11 cellular contexts compared by ENCODE assay signal in the genomic region with DNA sequence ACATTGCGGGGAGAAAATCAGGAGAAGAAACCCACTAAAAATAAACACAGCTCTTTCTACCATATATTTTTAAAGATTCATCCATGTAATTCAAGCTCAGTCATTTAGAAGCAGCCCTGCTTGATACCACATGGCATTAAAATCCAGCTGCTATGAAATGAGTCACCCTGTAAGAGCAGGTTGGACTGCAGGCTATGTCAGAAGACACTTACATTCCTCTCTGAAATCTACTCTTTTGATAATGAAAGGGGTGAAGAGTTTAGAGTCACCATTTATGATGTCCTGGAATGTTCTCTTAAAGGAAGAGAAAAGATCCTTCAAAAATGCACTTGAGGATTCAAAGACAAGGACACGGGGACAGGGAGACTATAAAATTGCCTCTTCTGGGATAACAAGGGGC.
DNase-seq lines count a peak whose midpoint lies in the region; ATAC-seq, FAIRE-seq and TF ChIP-seq lines count a peak whose summit lies in the region.
"Had no signal": no experiment of that assay in that cellular context is flagged by ENCODE, and none has a peak within 500 bp of the region (broad histone marks: within the 10 kb centered on the region; RNA-seq: fewer than 3 reads in every experiment).

No MANE protein-coding gene starts in this region.

- no peak overlapping the region for H3K27ac ChIP-seq in mammary epithelial cell (ENCODE audit: insufficient read depth, low read depth, low read length)
- peak overlapping the region; percentile 58 for H3K27ac ChIP-seq in hepatocyte
- H3K27ac ChIP-seq in endodermal cell (ENCODE audit: low read depth, low read length), result no peak overlapping the region

- H3K4me1 Mint-ChIP-seq in type B pancreatic cell (ENCODE audit: unreplicated experiment) (peaks cover 38% of the 10 kb centered on the region), endodermal cell (peaks cover 17% of the 10 kb centered on the region)
- H3K4me1 Mint-ChIP-seq in activated T-helper 17 cell treated with anti-CD3 and anti-CD28 coated beads, Interleukin-2, amount 50 U/mL, for 72 hours, result no peaks in the 10 kb centered on the region

- WGBS in mammary epithelial cell (ENCODE audit: low coverage, missing lambda C conversion rate), result 0% methylated on average over 2 of the region's 2 CpGs
- WGBS in hepatocyte (ENCODE audit: low lambda C conversion rate, missing lambda C conversion rate), result 46% methylated on average over 2 of the region's 2 CpGs
- WGBS in endodermal cell (ENCODE audit: insufficient coverage in 1 of 2, insufficient read length in 1 of 2), 2 experiments, result 92% methylated on average over 2 of the region's 2 CpGs; no CpG with 5 or more reads in 1 of the 2 experiments

- H3K4me3 Mint-ChIP-seq in type B pancreatic cell (no peak overlapping the region), endodermal cell (no peak overlapping the region)
- no peak overlapping the region for H3K4me3 Mint-ChIP-seq in activated T-helper 17 cell treated with anti-CD3 and anti-CD28 coated beads, Interleukin-2, amount 50 U/mL, for 72 hours
- H3K4me3 Mint-ChIP-seq: stimulated activated naive CD8-positive, alpha-beta T cell treated with anti-CD3 and anti-CD28 coated beads, Interleukin-15, Interleukin-2, amounts not matched to agents 100 ng/mL and 50 ng/mL, for 24 hours had no signal

- H3K36me3 ChIP-seq in mammary epithelial cell (ENCODE audit: insufficient read depth, low read length) (no peaks in the 10 kb centered on the region), hepatocyte (replicated peaks; ENCODE audit: insufficient read depth, low read depth) (no peaks in the 10 kb centered on the region), endodermal cell (ENCODE audit: control insufficient read depth, insufficient read depth, low read length) (no peaks in the 10 kb centered on the region)

- H3K4me2 ChIP-seq in mammary epithelial cell (ENCODE audit: insufficient read depth, low read depth, low read length) (no peak overlapping the region), hepatocyte (no peak overlapping the region)

- no peak overlapping the region for H2AFZ ChIP-seq in mammary epithelial cell (ENCODE audit: low read depth, low read length)
- H2AFZ ChIP-seq in hepatocyte, result no peak overlapping the region

- TF ChIP-seq CTCF in mammary epithelial cell (conservative IDR thresholded peaks at IDR 0.05 in 1 of 2, IDR thresholded peaks at IDR 0.05 in 1 of 2; ENCODE audit: extremely low read depth in 1 of 2, insufficient read depth in 1 of 2, low read depth in 1 of 2, low read length in 2 of 2), result no peak
- TF ChIP-seq CTCF in hepatocyte (IDR thresholded peaks at IDR 0.05; ENCODE audit: poor library complexity), result no peak
- TF ChIP-seq CTCF in type B pancreatic cell (conservative IDR thresholded peaks at IDR 0.05), result no peak
- no peak for TF ChIP-seq CTCF in endodermal cell (conservative IDR thresholded peaks at IDR 0.05)

- H3K9me3 Mint-ChIP-seq in type B pancreatic cell, result peaks cover 15% of the 10 kb centered on the region
- peaks cover 30% of the 10 kb centered on the region for H3K9me3 Mint-ChIP-seq in endodermal cell
- H3K9me3 Mint-ChIP-seq in activated T-helper 17 cell treated with anti-CD3 and anti-CD28 coated beads, Interleukin-2, amount 50 U/mL, for 72 hours, result peaks cover 18% of the 10 kb centered on the region

- no peaks in the 10 kb centered on the region for H3K4me1 ChIP-seq in mammary epithelial cell (ENCODE audit: insufficient read depth, low read length)
- peaks cover 12% of the 10 kb centered on the region for H3K4me1 ChIP-seq in hepatocyte (ENCODE audit: insufficient read depth)
- H3K4me1 ChIP-seq in endodermal cell (ENCODE audit: control insufficient read depth, insufficient read depth, low read length), result peaks cover 3% of the 10 kb centered on the region

- H3K9ac ChIP-seq in mammary epithelial cell (ENCODE audit: insufficient read depth, low read length) (no peak overlapping the region), endodermal cell (ENCODE audit: extremely low read depth, low read length, poor library complexity, severe bottlenecking) (no peak overlapping the region)

- intact Hi-C loops in mammary epithelial cell (cut with micrococcal nuclease), result loop anchor here (10.0 kb wide), 1 partner anchor 161 kb away; no protein-coding TSS in a partner anchor

- H3K79me2 ChIP-seq in mammary epithelial cell (ENCODE audit: insufficient read depth, low read length) (no peaks in the 10 kb centered on the region), hepatocyte (no peaks in the 10 kb centered on the region)

- no peak overlapping the region for H3K4me3 ChIP-seq in mammary epithelial cell (replicated peaks in 1 of 3; ENCODE audit: insufficient read depth in 1 of 3, low read depth in 2 of 3, low read length in 3 of 3)
- H3K4me3 ChIP-seq in hepatocyte, result no peak overlapping the region
- no peak overlapping the region for H3K4me3 ChIP-seq in endodermal cell (ENCODE audit: low read length)

- no peaks in the 10 kb centered on the region for H3K9me3 ChIP-seq in mammary epithelial cell (replicated peaks; ENCODE audit: insufficient read depth, low read length)
- H3K9me3 ChIP-seq in hepatocyte (ENCODE audit: low read depth), result no peaks in the 10 kb centered on the region
- H3K9me3 ChIP-seq in endodermal cell (ENCODE audit: control insufficient read depth, low read length), result peaks cover 32% of the 10 kb centered on the region

- H4K20me1 ChIP-seq in mammary epithelial cell (ENCODE audit: insufficient read depth, low read length) (no peaks in the 10 kb centered on the region), hepatocyte (ENCODE audit: insufficient read depth, poor library complexity, severe bottlenecking) (no peaks in the 10 kb centered on the region)

- FAIRE-seq in HTR-8/SVneo (lab: Jason Lieb, UNC), result no peak
- FAIRE-seq: islet of Langerhans, small intestine had no signal

- H3K36me3 Mint-ChIP-seq in type B pancreatic cell (no peaks in the 10 kb centered on the region), endodermal cell (ENCODE audit: low read depth) (no peaks in the 10 kb centered on the region)
- no peaks in the 10 kb centered on the region for H3K36me3 Mint-ChIP-seq in activated T-helper 17 cell treated with anti-CD3 and anti-CD28 coated beads, Interleukin-2, amount 50 U/mL, for 72 hours (ENCODE audit: low read depth)

- no peaks in the 10 kb centered on the region for H3K27me3 ChIP-seq in mammary epithelial cell (ENCODE audit: insufficient read depth, low read length)
- H3K27me3 ChIP-seq in hepatocyte, result no peaks in the 10 kb centered on the region
- no peaks in the 10 kb centered on the region for H3K27me3 ChIP-seq in endodermal cell (ENCODE audit: control insufficient read depth, insufficient read depth, low read length, poor library complexity, severe bottlenecking)

- no peaks in the 10 kb centered on the region for H3K9me2 ChIP-seq in hepatocyte (replicated peaks; ENCODE audit: insufficient read depth)

- CTCF ChIA-PET in mammary epithelial cell (lab: Charles Lee; ENCODE audit: low non-redundant PET), result no interaction called here

- BruUV-seq in mammary epithelial cell (replicated peaks; lab: Mats Ljungman, UMichigan), result no TSS peak

- in situ Hi-C loops in mammary epithelial cell (cut with MboI; ENCODE audit: low sequenced_read_pairs in 2 of 2), result no loop called here

- dilution Hi-C loops in mammary epithelial cell (cut with HindIII; ENCODE audit: low sequenced_read_pairs), result no loop called here

- H3K27me3 Mint-ChIP-seq in type B pancreatic cell (no peaks in the 10 kb centered on the region), endodermal cell (ENCODE audit: insufficient read depth) (no peaks in the 10 kb centered on the region)
- H3K27me3 Mint-ChIP-seq in activated T-helper 17 cell treated with anti-CD3 and anti-CD28 coated beads, Interleukin-2, amount 50 U/mL, for 72 hours, result no peaks in the 10 kb centered on the region
- H3K27me3 Mint-ChIP-seq: stimulated activated naive CD8-positive, alpha-beta T cell treated with anti-CD3 and anti-CD28 coated beads, Interleukin-15, Interleukin-2, amounts not matched to agents 100 ng/mL and 50 ng/mL, for 24 hours had no signal

- peak overlapping the region; percentile 19 for H3K27ac Mint-ChIP-seq in type B pancreatic cell
- no peak overlapping the region for H3K27ac Mint-ChIP-seq in endodermal cell
- no peak overlapping the region for H3K27ac Mint-ChIP-seq in activated T-helper 17 cell treated with anti-CD3 and anti-CD28 coated beads, Interleukin-2, amount 50 U/mL, for 72 hours
- H3K27ac Mint-ChIP-seq: stimulated activated naive CD8-positive, alpha-beta T cell treated with anti-CD3 and anti-CD28 coated beads, Interleukin-15, Interleukin-2, amounts not matched to agents 100 ng/mL and 50 ng/mL, for 24 hours had no signal

- no peak for ATAC-seq in activated T-helper 17 cell treated with anti-CD3 and anti-CD28 coated beads, Interleukin-2, amount 50 U/mL, for 72 hours (replicated peaks)

- DNase-seq in HTR-8/SVneo (ENCODE audit: insufficient read length, low spot score), result peak; percentile 32
- peak; percentile 68 for DNase-seq in mammary epithelial cell
- peak; percentile 58 for DNase-seq in hepatocyte (ENCODE audit: low spot score)
- no peak for DNase-seq in type B pancreatic cell (ENCODE audit: extremely low spot score, unreplicated experiment)
- no peak for DNase-seq in endodermal cell
- no peak for DNase-seq in activated CD4-positive, alpha-beta T cell treated with anti-CD3 and anti-CD28 coated beads for 1 hour
- DNase-seq: NCI-H1417 had no signal

Comparison
In these comparisons a context has a peak if more than half of its experiments do, and no peak if none do; other contexts are left out.
1. DNase-seq: peak in HTR-8/SVneo (single experiment), mammary epithelial cell (single experiment) and hepatocyte (single experiment); none in type B pancreatic cell (single experiment), endodermal cell (single experiment) and activated CD4-positive, alpha-beta T cell treated with anti-CD3 and anti-CD28 coated beads for 1 hour (single experiment).